ENCODE assay signal across 8 cellular contexts in the genomic region with DNA sequence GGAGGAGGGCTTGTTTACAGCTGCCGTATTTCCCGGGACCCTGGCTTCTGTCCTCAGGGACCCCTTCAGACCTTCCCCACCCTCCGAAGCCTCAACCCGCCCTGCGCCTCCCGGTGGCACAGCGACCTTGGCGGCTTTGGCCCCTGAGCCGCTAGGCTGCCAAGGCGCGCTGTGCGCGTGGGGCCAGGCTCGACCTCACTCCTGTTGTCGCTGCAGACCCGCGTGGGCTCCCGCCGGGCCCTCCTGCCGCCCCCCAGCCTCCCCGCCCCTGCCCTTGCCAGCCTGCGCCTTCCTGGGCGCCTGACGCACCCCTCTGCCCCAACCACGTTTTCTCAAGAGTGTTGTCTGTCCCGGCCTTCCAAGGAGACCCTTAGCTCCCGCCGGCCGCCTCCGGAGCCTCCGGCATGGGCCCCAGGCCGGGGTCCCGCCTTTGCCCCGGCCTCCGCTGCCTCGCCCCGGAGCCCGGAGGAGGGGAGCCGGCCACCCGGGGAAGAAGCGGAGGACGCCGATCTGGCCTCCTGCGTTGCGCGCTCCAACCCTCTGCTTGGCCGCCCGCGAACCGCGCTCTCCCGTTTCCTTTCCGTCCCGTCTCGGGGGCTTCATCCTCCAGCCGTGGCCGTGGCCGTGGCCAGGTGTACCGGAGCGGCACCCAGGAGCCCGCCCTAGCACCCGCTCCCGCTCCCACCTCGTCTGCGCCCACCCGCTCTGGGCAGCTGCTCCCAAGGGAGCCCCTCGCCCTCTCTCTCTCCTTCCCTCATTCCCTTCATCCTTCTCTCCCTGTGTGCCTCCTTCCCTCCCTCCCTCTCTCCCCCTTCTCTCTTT. TPM values are rescaled to one million over a fixed set of nuclear protein-coding genes. Genes with fewer than 3 reads are reported as not detected.
A peak's percentile ranks its signal among the peaks of the same experiment; 100 is the strongest.
DNase-seq lines count a peak whose midpoint lies in the region; ATAC-seq lines count a peak whose summit lies in the region.

No MANE protein-coding gene starts in this region.

- intact Hi-C loops in left cardiac atrium (cut with DNase I) (no loop called here), sciatic nerve (cut with DNase I) (no loop called here)

- ATAC-seq in left cardiac atrium (peak; percentile 69 to 75), sciatic nerve (peak; percentile 55), HG03097 (IDR thresholded peaks at IDR 0.05; ENCODE audit: low FRiP score, unreplicated experiment) (no peak)

- DNase-seq in NOMO-1 treated with DMSO at 0.1 percent for 48 hours (lab: John Stamatoyannopoulos, UW; ENCODE audit: unreplicated experiment) (peak; percentile 5), NOMO-1 (lab: John Stamatoyannopoulos, UW; ENCODE audit: unreplicated experiment in 2 of 2) (no peak), left cardiac atrium (no peak), sciatic nerve (ENCODE audit: low spot score) (no peak), middle frontal gyrus (ENCODE audit: extremely low spot score, low spot score) (no peak), NCI-H345 (lab: John Stamatoyannopoulos, UW) (no peak)
- DNase-seq in activated T-helper 9 cell treated with anti-CD3 and anti-CD28 coated beads, Interleukin-2, amount 50 U/mL, for 16 hours (ENCODE audit: low read depth), result peak; percentile 22

RNA-seq across cellular contexts. Expression of a gene that starts 19.9 kb away (rescaled TPM):
- total RNA-seq in left cardiac atrium (100 to 1,000 TPM; 126 to 142 TPM), sciatic nerve (144 TPM)

Comparison
In these comparisons a context has a peak if more than half of its experiments do, and no peak if none do; other contexts are left out.
1. DNase-seq: peak in NOMO-1 treated with DMSO at 0.1 percent for 48 hours (single experiment) and activated T-helper 9 cell treated with anti-CD3 and anti-CD28 coated beads, Interleukin-2, amount 50 U/mL, for 16 hours (single experiment); none in NOMO-1 (0 of 2), left cardiac atrium (single experiment), sciatic nerve (single experiment), middle frontal gyrus (single experiment) and NCI-H345 (single experiment).